In the genomic region with DNA sequence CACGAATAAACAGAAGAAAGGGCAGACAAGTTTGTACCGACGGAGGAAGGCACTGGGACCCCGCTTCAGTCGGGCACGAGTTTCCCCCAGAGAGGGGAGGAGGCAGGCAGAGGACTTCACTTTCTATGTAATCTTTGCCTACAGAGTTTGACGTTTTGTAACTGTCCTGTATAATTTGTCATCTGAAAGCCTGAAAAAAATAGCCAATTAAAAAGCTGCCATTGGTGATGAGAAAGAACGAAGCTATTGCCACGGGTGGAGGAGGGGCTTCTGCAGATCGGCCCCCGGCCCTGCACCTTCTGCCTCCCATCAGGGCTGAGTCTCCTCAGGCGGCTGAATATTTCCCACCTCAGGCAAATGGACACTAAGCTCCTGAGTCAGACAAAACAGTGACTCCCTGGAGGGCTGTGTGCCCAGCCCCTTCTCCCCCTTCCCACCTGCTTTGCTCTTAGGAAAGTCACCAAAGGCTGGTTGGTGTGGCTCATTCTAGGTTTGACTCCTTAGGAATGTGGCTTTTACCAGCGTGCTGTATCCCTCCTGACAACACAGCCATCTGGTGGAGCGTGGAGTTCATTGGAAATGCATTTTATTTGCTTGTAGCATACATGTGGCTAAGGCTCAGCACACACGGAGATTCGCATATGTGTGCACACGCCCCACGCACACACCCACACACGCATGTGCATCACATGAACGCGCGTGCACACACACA, we compare ENCODE assay signal across 15 cellular contexts.
DNase-seq lines count a peak whose midpoint lies in the region; ATAC-seq, FAIRE-seq and TF ChIP-seq lines count a peak whose summit lies in the region.
"Had no signal": no experiment of that assay in that cellular context is flagged by ENCODE, and none has a peak within 500 bp of the region (broad histone marks: within the 10 kb centered on the region; RNA-seq: fewer than 3 reads in every experiment).

No MANE protein-coding gene starts in this region.

- in situ Hi-C loops in SK-MEL-5 (cut with HindIII; ENCODE audit: low pct_unique_long_range_greater_than_20kb, low sequenced_read_pairs), result no loop called here

- H3K36me3 Mint-ChIP-seq in type B pancreatic cell, result no peaks in the 10 kb centered on the region
- H3K36me3 Mint-ChIP-seq: activated naive CD8-positive, alpha-beta T cell had no signal

- H3K27ac ChIP-seq in right atrium auricular region, result no peak overlapping the region
- H3K27ac ChIP-seq in kidney (ENCODE audit: low read depth in 2 of 2, low read length in 2 of 2), result peak overlapping the region; percentile 23 to 63
- H3K27ac ChIP-seq: SK-N-MC had no signal

- H3K27me3 Mint-ChIP-seq in type B pancreatic cell, result peaks cover 10% of the 10 kb centered on the region

- FAIRE-seq in kidney (lab: Jason Lieb, UNC), result no peak

- peak overlapping the region; percentile 89 for H3K27ac Mint-ChIP-seq in type B pancreatic cell
- H3K27ac Mint-ChIP-seq: activated naive CD8-positive, alpha-beta T cell had no signal

- H3K9me3 ChIP-seq in right atrium auricular region, result no peaks in the 10 kb centered on the region
- no peaks in the 10 kb centered on the region for H3K9me3 ChIP-seq in kidney (ENCODE audit: control insufficient read depth in 1 of 2, low read length in 2 of 2)
- H3K9me3 ChIP-seq: HAP-1 had no signal

- intact Hi-C loops in left cardiac atrium (cut with DNase I) (no loop called here), kidney (cut with DNase I) (no loop called here)

- H3K36me3 ChIP-seq in right atrium auricular region (no peaks in the 10 kb centered on the region), kidney (ENCODE audit: control insufficient read depth in 1 of 2, insufficient read depth in 2 of 2, low read length in 2 of 2) (no peaks in the 10 kb centered on the region)
- H3K36me3 ChIP-seq: HAP-1 had no signal

- H3K4me3 Mint-ChIP-seq in type B pancreatic cell, result peak overlapping the region; percentile 77
- H3K4me3 Mint-ChIP-seq: activated naive CD8-positive, alpha-beta T cell had no signal

- H3K4me1 Mint-ChIP-seq in type B pancreatic cell (ENCODE audit: unreplicated experiment), result peaks cover 28% of the 10 kb centered on the region

- peaks cover 0 to 24% of the 10 kb centered on the region in 2 donors for H3K4me1 ChIP-seq in right atrium auricular region
- H3K4me1 ChIP-seq in kidney (ENCODE audit: control insufficient read depth in 1 of 2, insufficient read depth in 1 of 2, low read depth in 1 of 2, low read length in 2 of 2), result peaks cover 5 to 27% of the 10 kb centered on the region in 2 donors
- H3K4me1 ChIP-seq: HAP-1 had no signal

- no peak for ATAC-seq in left cardiac atrium
- no peak for ATAC-seq in GM18909 (IDR thresholded peaks at IDR 0.05; ENCODE audit: poor library complexity, unreplicated experiment)

- H3K4me3 ChIP-seq in right atrium auricular region (no peak overlapping the region), kidney (ENCODE audit: low read length in 2 of 2) (peak overlapping the region in 1 of 2 donors; percentile 52)
- H3K4me3 ChIP-seq: HAP-1, SK-N-MC had no signal

- H3K27me3 ChIP-seq in right atrium auricular region, result no peaks in the 10 kb centered on the region

- TF ChIP-seq CTCF in right atrium auricular region (IDR thresholded peaks at IDR 0.05) (peak in 1 of 2 donors; percentile 13), kidney (IDR thresholded peaks at IDR 0.05; ENCODE audit: borderline replicate concordance, extremely low read depth, insufficient read depth) (no peak), type B pancreatic cell (conservative IDR thresholded peaks at IDR 0.05) (no peak)

- no peak overlapping the region for H3K9ac ChIP-seq in kidney (ENCODE audit: low read length in 2 of 2)

- no peaks in the 10 kb centered on the region for H3K9me3 Mint-ChIP-seq in type B pancreatic cell
- H3K9me3 Mint-ChIP-seq: CD4-positive, alpha-beta T cell had no signal

- DNase-seq in right atrium auricular region (ENCODE audit: low spot score), result peak; percentile 53
- no peak for DNase-seq in left cardiac atrium
- DNase-seq in SK-MEL-5 (ENCODE audit: low read depth, low spot score), result peak; percentile 42
- DNase-seq in kidney, result no peak
- DNase-seq in type B pancreatic cell (ENCODE audit: extremely low spot score, unreplicated experiment), result no peak
- no peak for DNase-seq in C1 segment of cervical spinal cord (lab: John Stamatoyannopoulos, UW)
- DNase-seq in NCI-H526 treated with DMSO at 0.1 percent for 48 hours (lab: John Stamatoyannopoulos, UW), result no peak
- DNase-seq: activated CD4-positive, alpha-beta T cell treated with anti-CD3 and anti-CD28 coated beads for 1 hour; dermis blood vessel endothelial cell; KBM-7 had no signal

Comparison
In these comparisons a context has a peak if more than half of its experiments do, and no peak if none do; other contexts are left out.
1. DNase-seq: peak in right atrium auricular region (single experiment) and SK-MEL-5 (single experiment); none in left cardiac atrium (single experiment), kidney (single experiment), type B pancreatic cell (single experiment), C1 segment of cervical spinal cord (0 of 14) and NCI-H526 treated with DMSO at 0.1 percent for 48 hours (single experiment).
2. H3K27ac ChIP-seq: peak in kidney (2 of 2); none in right atrium auricular region (0 of 2).